In the genomic region with DNA sequence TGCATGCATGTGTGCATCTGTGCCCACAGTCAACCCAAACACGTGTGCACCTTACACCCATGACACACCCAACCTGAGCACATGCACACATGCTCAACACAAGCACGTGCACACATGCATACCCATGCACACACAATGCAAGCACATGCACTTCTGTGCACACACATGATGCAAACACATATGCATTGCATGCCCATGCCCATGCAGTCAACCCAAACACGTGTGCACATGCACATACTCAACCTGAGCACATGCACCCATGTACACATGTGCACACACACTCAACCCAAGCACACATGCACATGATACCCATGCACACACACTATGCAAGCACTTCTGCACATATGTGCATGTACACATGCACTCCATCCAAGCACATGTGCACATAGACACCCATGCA, we compare ENCODE assay signal across 18 cellular contexts.
A peak's percentile ranks its signal among the peaks of the same experiment; 100 is the strongest.
DNase-seq lines count a peak whose midpoint lies in the region; ATAC-seq, FAIRE-seq and TF ChIP-seq lines count a peak whose summit lies in the region.
"Had no signal": no experiment of that assay in that cellular context is flagged by ENCODE, and none has a peak within 500 bp of the region (broad histone marks: within the 10 kb centered on the region; RNA-seq: fewer than 3 reads in every experiment).

No MANE protein-coding gene starts in this region.

- CTCF ChIA-PET in K562 (lab: Yijun Ruan, JAX; ENCODE audit: low intra/inter-chr PET ratio) = no interaction called here

- no peaks in the 10 kb centered on the region for H4K20me1 ChIP-seq in K562 (replicated peaks; ENCODE audit: control insufficient read depth, insufficient read depth, low read length)
- no peaks in the 10 kb centered on the region for H4K20me1 ChIP-seq in neural progenitor cell (ENCODE audit: low read depth)

- TF ChIP-seq CTCF in K562 (IDR thresholded peaks at IDR 0.05 in 2 of 3, conservative IDR thresholded peaks at IDR 0.05 in 1 of 3; ENCODE audit: insufficient read depth in 2 of 3, low read depth in 1 of 3, low read length in 3 of 3) (no peak), neural progenitor cell (IDR thresholded peaks at IDR 0.05) (no peak), upper lobe of right lung (IDR thresholded peaks at IDR 0.05) (no peak), pancreas (IDR thresholded peaks at IDR 0.05) (no peak)

- H3K36me3 ChIP-seq in K562 (ENCODE audit: control insufficient read depth, insufficient read depth, low read length) = no peaks in the 10 kb centered on the region
- no peaks in the 10 kb centered on the region for H3K36me3 ChIP-seq in neural progenitor cell
- H3K36me3 ChIP-seq in upper lobe of right lung = no peaks in the 10 kb centered on the region
- no peaks in the 10 kb centered on the region for H3K36me3 ChIP-seq in pancreas
- H3K36me3 ChIP-seq: HAP-1 had no signal

- in situ Hi-C loops in K562 (cut with MboI) = no loop called here

- H3K9me3 ChIP-seq in K562 (replicated peaks; ENCODE audit: control insufficient read depth, insufficient read depth, low read depth, low read length) = peaks cover 3% of the 10 kb centered on the region
- H3K9me3 ChIP-seq in neural progenitor cell (ENCODE audit: low read depth) = no peaks in the 10 kb centered on the region
- H3K9me3 ChIP-seq in upper lobe of right lung = no peaks in the 10 kb centered on the region
- no peaks in the 10 kb centered on the region for H3K9me3 ChIP-seq in pancreas

- no peaks in the 10 kb centered on the region for H3K9me1 ChIP-seq in K562 (ENCODE audit: control insufficient read depth, insufficient read depth, low read length)

- no peak overlapping the region for H3K27ac ChIP-seq in K562 (ENCODE audit: extremely low read depth, low read depth, low read length)
- no peak overlapping the region for H3K27ac ChIP-seq in neural progenitor cell
- no peak overlapping the region for H3K27ac ChIP-seq in upper lobe of right lung
- H3K27ac ChIP-seq in pancreas = no peak overlapping the region

- H2AFZ ChIP-seq in K562 (ENCODE audit: low read depth, low read length) (no peak overlapping the region), neural progenitor cell (replicated peaks) (no peak overlapping the region)

- H3K4me3 Mint-ChIP-seq in neural progenitor cell = peak overlapping the region; percentile 48
- no peak overlapping the region for H3K4me3 Mint-ChIP-seq in activated T-helper 2 cell treated with anti-CD3 and anti-CD28 coated beads, Interferon-gamma antibody, Interleukin-2, Interleukin-4, amounts not matched to agents 10 μg/mL and 5 μg/mL and 100 μg/mL, durations not matched to agents 14 hours and 24 hours and 36 hours (ENCODE audit: low read depth)
- H3K4me3 Mint-ChIP-seq: CD14-positive monocyte; CD8-positive, alpha-beta T cell had no signal

- TF ChIP-seq RAD21 in K562 (CRISPR knock-in tag; conservative IDR thresholded peaks at IDR 0.05 in 1 of 2, IDR thresholded peaks at IDR 0.05 in 1 of 2) = no peak

- BruUV-seq in K562 (replicated peaks; lab: Mats Ljungman, UMichigan) = no TSS peak

- H3K36me3 Mint-ChIP-seq in neural progenitor cell = no peaks in the 10 kb centered on the region
- H3K36me3 Mint-ChIP-seq in activated T-helper 2 cell treated with anti-CD3 and anti-CD28 coated beads, Interferon-gamma antibody, Interleukin-2, Interleukin-4, amounts not matched to agents 10 μg/mL and 5 μg/mL and 100 μg/mL, durations not matched to agents 14 hours and 24 hours and 36 hours (ENCODE audit: low read depth) = no peaks in the 10 kb centered on the region
- H3K36me3 Mint-ChIP-seq: CD8-positive, alpha-beta T cell had no signal

- H3K79me2 ChIP-seq in K562 (ENCODE audit: control insufficient read depth, insufficient read depth, low read length) (no peaks in the 10 kb centered on the region), neural progenitor cell (ENCODE audit: low read depth) (no peaks in the 10 kb centered on the region)

- H3K4me2 ChIP-seq in K562 (ENCODE audit: insufficient read depth, low read length) (no peak overlapping the region), neural progenitor cell (no peak overlapping the region)

- H3K4me1 Mint-ChIP-seq in neural progenitor cell = no peaks in the 10 kb centered on the region
- H3K4me1 Mint-ChIP-seq in activated T-helper 2 cell treated with anti-CD3 and anti-CD28 coated beads, Interferon-gamma antibody, Interleukin-2, Interleukin-4, amounts not matched to agents 10 μg/mL and 5 μg/mL and 100 μg/mL, durations not matched to agents 14 hours and 24 hours and 36 hours (ENCODE audit: low read depth) = peaks cover 22% of the 10 kb centered on the region

- no peak overlapping the region for H3K4me3 ChIP-seq in K562
- H3K4me3 ChIP-seq in neural progenitor cell = no peak overlapping the region
- H3K4me3 ChIP-seq in upper lobe of right lung = no peak overlapping the region
- no peak overlapping the region for H3K4me3 ChIP-seq in pancreas
- H3K4me3 ChIP-seq: HAP-1 had no signal

- POLR2A ChIA-PET in K562 (lab: Yijun Ruan, JAX) = no interaction called here

- H3K27me3 ChIP-seq in K562 (ENCODE audit: control insufficient read depth in 2 of 2, insufficient read depth in 2 of 2, low read length in 2 of 2) = peaks cover 30 to 47% of the 10 kb centered on the region in 2 experiments; a peak in 4 of 5 replicates
- no peaks in the 10 kb centered on the region for H3K27me3 ChIP-seq in neural progenitor cell
- no peaks in the 10 kb centered on the region for H3K27me3 ChIP-seq in upper lobe of right lung
- no peaks in the 10 kb centered on the region for H3K27me3 ChIP-seq in pancreas

- no peaks in the 10 kb centered on the region for H3F3A ChIP-seq in neural progenitor cell (ENCODE audit: low read depth)

- intact Hi-C loops in K562 (cut with micrococcal nuclease) = no loop called here
- intact Hi-C loops in upper lobe of right lung (cut with DNase I) = no loop called here
- intact Hi-C loops in pancreas (cut with DNase I) = no loop called here
- intact Hi-C loops in activated T-helper 2 cell treated with anti-CD3 and anti-CD28 coated beads, Interferon-gamma antibody, Interleukin-2, Interleukin-4, amounts not matched to agents 10 μg/mL and 5 μg/mL and 100 μg/mL, durations not matched to agents 14 hours and 24 hours and 36 hours (cut with micrococcal nuclease) = no loop called here

- ATAC-seq in K562 = no peak
- ATAC-seq in upper lobe of right lung = peak; percentile 27
- ATAC-seq in pancreas = no peak
- ATAC-seq in GM19463 (IDR thresholded peaks at IDR 0.05; ENCODE audit: unreplicated experiment) = no peak
- ATAC-seq: CD8-positive, alpha-beta T cell had no signal

- TF ChIP-seq EP300 in K562 (IDR thresholded peaks at IDR 0.05; ENCODE audit: low read length) = no peak

- H3K9me3 Mint-ChIP-seq in neural progenitor cell = peaks cover 9% of the 10 kb centered on the region
- peaks cover 12% of the 10 kb centered on the region for H3K9me3 Mint-ChIP-seq in activated T-helper 2 cell treated with anti-CD3 and anti-CD28 coated beads, Interferon-gamma antibody, Interleukin-2, Interleukin-4, amounts not matched to agents 10 μg/mL and 5 μg/mL and 100 μg/mL, durations not matched to agents 14 hours and 24 hours and 36 hours

- no peak for DNase-seq in HTR-8/SVneo (ENCODE audit: insufficient read length, low spot score)
- DNase-seq in K562 (ENCODE audit: extremely low read depth in 1 of 4, low spot score in 3 of 4) = no peak
- no peak for DNase-seq in neural progenitor cell (ENCODE audit: low spot score)
- DNase-seq in upper lobe of right lung = no peak
- DNase-seq in pancreas = no peak
- DNase-seq in activated T-helper 2 cell treated with anti-CD3 and anti-CD28 coated beads, Interferon-gamma antibody, Interleukin-2, Interleukin-4, amounts not matched to agents 10 μg/mL and 5 μg/mL and 100 μg/mL, durations not matched to agents 14 hours and 24 hours and 36 hours (ENCODE audit: low spot score) = no peak
- DNase-seq: CD8-positive, alpha-beta T cell; COR-L47; DMS153; DMS79 treated with DMSO at 0.1 percent for 48 hours; EL; GOT3 had no signal

- no peaks in the 10 kb centered on the region for H3K4me1 ChIP-seq in K562 (replicated peaks in 1 of 2; ENCODE audit: control insufficient read depth in 2 of 2, insufficient read depth in 2 of 2, low read length in 2 of 2)
- H3K4me1 ChIP-seq in neural progenitor cell = no peaks in the 10 kb centered on the region
- H3K4me1 ChIP-seq in upper lobe of right lung = no peaks in the 10 kb centered on the region
- no peaks in the 10 kb centered on the region for H3K4me1 ChIP-seq in pancreas
- H3K4me1 ChIP-seq: HAP-1 had no signal

- H3K27me3 Mint-ChIP-seq in neural progenitor cell (ENCODE audit: insufficient read depth, low read depth) = peaks cover 2% of the 10 kb centered on the region
- peaks cover 7% of the 10 kb centered on the region for H3K27me3 Mint-ChIP-seq in activated T-helper 2 cell treated with anti-CD3 and anti-CD28 coated beads, Interferon-gamma antibody, Interleukin-2, Interleukin-4, amounts not matched to agents 10 μg/mL and 5 μg/mL and 100 μg/mL, durations not matched to agents 14 hours and 24 hours and 36 hours (ENCODE audit: low read depth)

- FAIRE-seq in HTR-8/SVneo (lab: Jason Lieb, UNC) (peak; percentile 98), K562 (lab: Jason Lieb, UNC) (no peak), pancreas (lab: Jason Lieb, UNC) (no peak)
- FAIRE-seq: D721Med, G401.6, GM12891 had no signal

- no peak overlapping the region for H3K27ac Mint-ChIP-seq in neural progenitor cell
- H3K27ac Mint-ChIP-seq in activated T-helper 2 cell treated with anti-CD3 and anti-CD28 coated beads, Interferon-gamma antibody, Interleukin-2, Interleukin-4, amounts not matched to agents 10 μg/mL and 5 μg/mL and 100 μg/mL, durations not matched to agents 14 hours and 24 hours and 36 hours = no peak overlapping the region
- H3K27ac Mint-ChIP-seq: CD14-positive monocyte; CD8-positive, alpha-beta T cell had no signal

- no peak overlapping the region for H3K9ac ChIP-seq in K562 (ENCODE audit: insufficient read depth in 1 of 2, low read depth in 2 of 2, low read length in 2 of 2)
- no peak overlapping the region for H3K9ac ChIP-seq in neural progenitor cell

- whole genome bisulfite sequencing in K562 (ENCODE audit: insufficient coverage, low coverage, missing lambda C conversion rate) = 0% methylated on average over 3 of the region's 3 CpGs
- 80 to 89% methylated on average over 3 of the region's 3 CpGs for WGBS in pancreas, 2 donors

- no peak for TF ChIP-seq POLR2A in K562 (conservative IDR thresholded peaks at IDR 0.05)

TF ChIP-seq in K562, 482 proteins besides CTCF, POLR2A, EP300 and RAD21 (continues in another document):
- no peak for TF ChIP-seq ADNP (tag; IDR thresholded peaks at IDR 0.05)
